ENCODE assay signal across 10 cellular contexts in the genomic region with DNA sequence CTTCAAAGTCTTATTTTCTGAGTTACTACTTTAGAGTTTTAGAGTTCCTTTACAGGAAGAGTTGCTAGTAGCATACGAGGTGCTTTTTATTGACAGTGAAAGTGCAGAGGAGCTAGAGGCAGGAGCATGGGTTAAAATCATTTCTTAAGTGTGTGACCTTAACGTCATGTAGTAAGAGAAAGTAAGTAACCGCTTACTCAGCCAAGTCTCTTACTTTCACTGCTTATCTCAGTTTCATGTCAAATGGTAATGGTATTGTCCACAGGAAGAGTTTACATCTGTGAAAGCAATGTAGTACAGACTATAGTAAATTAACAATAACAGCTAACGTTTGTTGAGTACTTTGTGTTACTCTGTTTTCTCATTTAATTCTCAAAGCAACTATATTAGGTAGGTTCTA. TPM values are rescaled to one million over a fixed set of nuclear protein-coding genes. Genes with fewer than 3 reads are reported as not detected.
A peak's percentile ranks its signal among the peaks of the same experiment; 100 is the strongest.
DNase-seq lines count a peak whose midpoint lies in the region; ATAC-seq and TF ChIP-seq lines count a peak whose summit lies in the region.
"Had no signal": no experiment of that assay in that cellular context is flagged by ENCODE, and none has a peak within 500 bp of the region (broad histone marks: within the 10 kb centered on the region; RNA-seq: fewer than 3 reads in every experiment).

No MANE protein-coding gene starts in this region.

- no peaks in the 10 kb centered on the region for H3K9me3 Mint-ChIP-seq in activated naive CD8-positive, alpha-beta T cell treated with anti-CD3 and anti-CD28 coated beads, Interleukin-2, amount 50 U/mL, for 24 hours
- H3K9me3 Mint-ChIP-seq in activated naive CD8-positive, alpha-beta T cell treated with anti-CD3 and anti-CD28 coated beads for 36 hours, result no peaks in the 10 kb centered on the region

- H3K4me1 ChIP-seq in gastrocnemius medialis, result no peaks in the 10 kb centered on the region

- ATAC-seq in activated naive CD8-positive, alpha-beta T cell treated with anti-CD3 and anti-CD28 coated beads, Interleukin-2, amount 50 U/mL, for 24 hours, result peak; percentile 63
- ATAC-seq in GM21526 (IDR thresholded peaks at IDR 0.05; ENCODE audit: low FRiP score, unreplicated experiment) (peak; percentile 92), HG03280 (IDR thresholded peaks at IDR 0.05; ENCODE audit: unreplicated experiment) (peak; percentile 90), gastrocnemius medialis (peak; percentile 33 to 49), GM18873 (IDR thresholded peaks at IDR 0.05; ENCODE audit: low FRiP score, unreplicated experiment) (no peak)

- H3K4me3 Mint-ChIP-seq in activated naive CD8-positive, alpha-beta T cell treated with anti-CD3 and anti-CD28 coated beads, Interleukin-2, amount 50 U/mL, for 24 hours, result no peak overlapping the region
- no peak overlapping the region for H3K4me3 Mint-ChIP-seq in activated naive CD8-positive, alpha-beta T cell treated with anti-CD3 and anti-CD28 coated beads for 36 hours

- no peaks in the 10 kb centered on the region for H3K27me3 Mint-ChIP-seq in activated naive CD8-positive, alpha-beta T cell treated with anti-CD3 and anti-CD28 coated beads, Interleukin-2, amount 50 U/mL, for 24 hours
- H3K27me3 Mint-ChIP-seq in activated naive CD8-positive, alpha-beta T cell treated with anti-CD3 and anti-CD28 coated beads for 36 hours, result no peaks in the 10 kb centered on the region

- H3K36me3 Mint-ChIP-seq in activated naive CD8-positive, alpha-beta T cell treated with anti-CD3 and anti-CD28 coated beads, Interleukin-2, amount 50 U/mL, for 24 hours (ENCODE audit: low read depth), result peaks cover 41% of the 10 kb centered on the region
- peaks cover 31% of the 10 kb centered on the region for H3K36me3 Mint-ChIP-seq in activated naive CD8-positive, alpha-beta T cell treated with anti-CD3 and anti-CD28 coated beads for 36 hours

- H3K4me1 Mint-ChIP-seq in activated naive CD8-positive, alpha-beta T cell treated with anti-CD3 and anti-CD28 coated beads, Interleukin-2, amount 50 U/mL, for 24 hours, result peaks cover 10% of the 10 kb centered on the region
- H3K4me1 Mint-ChIP-seq in activated naive CD8-positive, alpha-beta T cell treated with anti-CD3 and anti-CD28 coated beads for 36 hours, result peaks cover 3% of the 10 kb centered on the region

- H3K27me3 ChIP-seq in gastrocnemius medialis, result no peaks in the 10 kb centered on the region

- intact Hi-C loops in gastrocnemius medialis (cut with DNase I; ENCODE audit: low total_unique reads), result no loop called here
- intact Hi-C loops in head of caudate nucleus (cut with DNase I), result no loop called here

- no peak overlapping the region for H3K27ac Mint-ChIP-seq in activated naive CD8-positive, alpha-beta T cell treated with anti-CD3 and anti-CD28 coated beads, Interleukin-2, amount 50 U/mL, for 24 hours
- no peak overlapping the region for H3K27ac Mint-ChIP-seq in activated naive CD8-positive, alpha-beta T cell treated with anti-CD3 and anti-CD28 coated beads for 36 hours

- H3K9me3 ChIP-seq in gastrocnemius medialis, result no peaks in the 10 kb centered on the region

- peaks cover 0 to 78% of the 10 kb centered on the region in 2 donors for H3K36me3 ChIP-seq in gastrocnemius medialis

- peak overlapping the region; percentile 15 to 61 (median 47) for H3K27ac ChIP-seq in gastrocnemius medialis
- H3K27ac ChIP-seq: skin epidermis had no signal

- in situ Hi-C loops in gastrocnemius medialis (cut with MboI; ENCODE audit: low sequenced_read_pairs in 4 of 4), result no loop called here

- no peak for TF ChIP-seq CTCF in gastrocnemius medialis (IDR thresholded peaks at IDR 0.05 in 4 of 5, conservative IDR thresholded peaks at IDR 0.05 in 1 of 5)

- no peak for DNase-seq in activated naive CD8-positive, alpha-beta T cell treated with anti-CD3 and anti-CD28 coated beads, Interleukin-2, amount 50 U/mL, for 24 hours
- no peak for DNase-seq in activated naive CD8-positive, alpha-beta T cell treated with anti-CD3 and anti-CD28 coated beads for 36 hours
- DNase-seq in gastrocnemius medialis, result no peak
- no peak for DNase-seq in NK-92 treated with Interleukin-12 subunit alpha and Interleukin-12 subunit beta, amount 100 ng/mL, for 24 hours (lab: John Stamatoyannopoulos, UW)
- no peak for DNase-seq in head of caudate nucleus
- DNase-seq: NCI-H1048 had no signal

- H3K4me3 ChIP-seq in gastrocnemius medialis, result no peak overlapping the region
- H3K4me3 ChIP-seq: skin epidermis had no signal

- no peak for TF ChIP-seq POLR2A in gastrocnemius medialis (IDR thresholded peaks at IDR 0.05)

RNA-seq across cellular contexts. Expression of a gene that starts 12.6 kb away (rescaled TPM):
- total RNA-seq in activated naive CD8-positive, alpha-beta T cell treated with anti-CD3 and anti-CD28 coated beads for 36 hours, result 10 to 100 TPM; 20.9 to 21.3 TPM
- total RNA-seq in gastrocnemius medialis, result 10 to 100 TPM; 13.7 to 24.0 (median 19.9) TPM

RNA-seq across cellular contexts. Expression of a gene that starts 12.6 kb away (rescaled TPM):
- total RNA-seq in activated naive CD8-positive, alpha-beta T cell treated with anti-CD3 and anti-CD28 coated beads for 36 hours, result 100 to 1,000 TPM; 102 to 119 TPM
- 10 to 100 TPM; 43.2 to 75.0 (median 51.9) TPM for total RNA-seq in gastrocnemius medialis

RNA-seq across cellular contexts. Expression of a gene that starts 47.7 kb away (rescaled TPM):
- total RNA-seq in activated naive CD8-positive, alpha-beta T cell treated with anti-CD3 and anti-CD28 coated beads for 36 hours, result 10 to 100 TPM; 37.3 to 38.8 TPM
- total RNA-seq in gastrocnemius medialis, result 10 to 100 TPM; 19.9 to 33.1 (median 24.1) TPM

RNA-seq across cellular contexts. Expression of a gene that starts 55.5 kb away (rescaled TPM):
- not detected for total RNA-seq in activated naive CD8-positive, alpha-beta T cell treated with anti-CD3 and anti-CD28 coated beads for 36 hours
- total RNA-seq in gastrocnemius medialis, result not detected
